ENCODE assay signal across 8 cellular contexts in genomic region chrX:40573763-40574162, GRCh38. TPM values are rescaled to one million over a fixed set of nuclear protein-coding genes. Genes with fewer than 3 reads are reported as not detected.
DNase-seq lines count a peak whose midpoint lies in the region; ATAC-seq and TF ChIP-seq lines count a peak whose summit lies in the region.

No MANE protein-coding gene starts in this region.

- ATAC-seq in GM21423 (IDR thresholded peaks at IDR 0.05; ENCODE audit: unreplicated experiment) = no peak

- TF ChIP-seq CTCF in C4-2B (conservative IDR thresholded peaks at IDR 0.05) = peak; percentile 80

- no peak overlapping the region for H3K27ac ChIP-seq in C4-2B

- DNase-seq in H4 (ENCODE audit: low spot score) (peak; percentile 52), SW480 (ENCODE audit: low spot score) (peak; percentile 11), fibroblast of gingiva (ENCODE audit: low read depth) (peak; percentile 1), NCI-H345 (lab: John Stamatoyannopoulos, UW) (no peak)
- DNase-seq in effector CD8-positive, alpha-beta T cell (lab: John Stamatoyannopoulos, UW) = no peak
- no peak for DNase-seq in activated CD8-positive, alpha-beta memory T cell treated with anti-CD3 and anti-CD28 coated beads for 24 hours

RNA-seq across cellular contexts. Expression of gene ATP6AP2, which starts 7.0 kb away (rescaled TPM):
- 109 and 138 TPM in 2 replicates for total RNA-seq in H4 (2014; rRNA removed; shearing (Covaris generic))

RNA-seq across cellular contexts. Expression of gene MPC1L, which starts 49.5 kb away (rescaled TPM):
- total RNA-seq in H4 (2014; rRNA removed; shearing (Covaris generic)) = not detected in 2 replicates

Comparison
In these comparisons a context has a peak if more than half of its experiments do, and no peak if none do; other contexts are left out.
1. DNase-seq: peak in H4 (single experiment), SW480 (single experiment) and fibroblast of gingiva (single experiment); none in NCI-H345 (single experiment), effector CD8-positive, alpha-beta T cell (single experiment) and activated CD8-positive, alpha-beta memory T cell treated with anti-CD3 and anti-CD28 coated beads for 24 hours (single experiment).